Comparison of ENCODE assay signal across 18 cellular contexts in the genomic region with DNA sequence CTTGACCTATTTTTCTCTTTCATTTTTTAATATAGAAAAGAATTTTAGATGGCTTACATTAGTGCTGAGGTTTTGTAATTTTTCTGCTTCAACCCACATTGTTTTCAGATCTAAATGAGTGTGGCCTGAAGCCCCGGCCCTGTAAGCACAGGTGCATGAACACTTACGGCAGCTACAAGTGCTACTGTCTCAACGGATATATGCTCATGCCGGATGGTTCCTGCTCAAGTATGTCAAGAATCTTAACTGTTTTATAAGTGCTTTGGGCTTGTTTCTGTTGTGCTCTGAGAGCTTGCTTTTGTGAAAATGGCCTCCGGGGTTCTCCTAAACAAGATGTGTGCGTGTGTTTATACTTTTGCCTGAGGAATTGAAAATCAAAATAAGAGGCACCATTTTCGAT. TPM values are rescaled to one million over a fixed set of nuclear protein-coding genes. Genes with fewer than 3 reads are reported as not detected.
A peak's percentile ranks its signal among the peaks of the same experiment; 100 is the strongest.
DNase-seq lines count a peak whose midpoint lies in the region; ATAC-seq and TF ChIP-seq lines count a peak whose summit lies in the region.
"Had no signal": no experiment of that assay in that cellular context is flagged by ENCODE, and none has a peak within 500 bp of the region (broad histone marks: within the 10 kb centered on the region; RNA-seq: fewer than 3 reads in every experiment).

No MANE protein-coding gene starts in this region.

- H2BK20ac ChIP-seq in H9 (ENCODE audit: low read depth, low read length, poor library complexity, severe bottlenecking) = no peak overlapping the region

- H2BK120ac ChIP-seq in H9 (ENCODE audit: low read depth, low read length, poor library complexity, severe bottlenecking) (no peak overlapping the region), trophoblast cell (ENCODE audit: insufficient read depth, low read length, poor library complexity) (no peak overlapping the region)

- H3K4me2 ChIP-seq in H9 (ENCODE audit: insufficient read depth, insufficient read length, low read length) (no peak overlapping the region), trophoblast cell (ENCODE audit: low read length) (no peak overlapping the region)

- TF ChIP-seq CTCF in H9 (conservative IDR thresholded peaks at IDR 0.05) (no peak), stomach (IDR thresholded peaks at IDR 0.05) (no peak), spleen (IDR thresholded peaks at IDR 0.05 in 8 of 11, conservative IDR thresholded peaks at IDR 0.05 in 3 of 11) (no peak)
- TF ChIP-seq CTCF in CD8-positive, alpha-beta T cell (IDR thresholded peaks at IDR 0.05) = no peak

- no peaks in the 10 kb centered on the region for H3K79me1 ChIP-seq in H9 (ENCODE audit: insufficient read depth, low read depth, low read length, poor library complexity, severe bottlenecking)
- no peaks in the 10 kb centered on the region for H3K79me1 ChIP-seq in trophoblast cell (ENCODE audit: low read length)

- TF ChIP-seq POLR2A in stomach (IDR thresholded peaks at IDR 0.05) = no peak
- no peak for TF ChIP-seq POLR2A in spleen (IDR thresholded peaks at IDR 0.05)

- H4K12ac ChIP-seq in trophoblast cell (ENCODE audit: low read depth, low read length) = no peak overlapping the region

- no peak overlapping the region for H3T11ph ChIP-seq in H9 (ENCODE audit: low read length)

- H2AK5ac ChIP-seq in H9 (ENCODE audit: insufficient read length, low read length) (no peak overlapping the region), trophoblast cell (ENCODE audit: low read length) (no peak overlapping the region)

- H3K9ac ChIP-seq in H9 (ENCODE audit: extremely low read depth, insufficient read length, low read length) = no peak overlapping the region
- no peak overlapping the region for H3K9ac ChIP-seq in NT2/D1 (ENCODE audit: insufficient read length, low read depth)
- no peak overlapping the region for H3K9ac ChIP-seq in trophoblast cell (ENCODE audit: low read length)
- H3K9ac ChIP-seq: GM23248 had no signal

- H3K14ac ChIP-seq in H9 (ENCODE audit: insufficient read depth, low read length) (no peak overlapping the region), trophoblast cell (ENCODE audit: low read length) (no peak overlapping the region)

- H4K91ac ChIP-seq in H9 (ENCODE audit: insufficient read length, low read depth, low read length) (no peak overlapping the region), trophoblast cell (ENCODE audit: low read depth, low read length) (no peak overlapping the region)

- CTCF ChIA-PET in CD8-positive, alpha-beta T cell (lab: Charles Lee) = no interaction called here

- H3K27ac Mint-ChIP-seq in H9 = no peak overlapping the region; a peak in 1 of 7 replicates
- H3K27ac Mint-ChIP-seq in CD8-positive, alpha-beta T cell = no peak overlapping the region
- H3K27ac Mint-ChIP-seq: CD14-positive monocyte had no signal

- H3K18ac ChIP-seq in H9 (ENCODE audit: insufficient read length, low read depth, low read length) = no peak overlapping the region
- no peak overlapping the region for H3K18ac ChIP-seq in trophoblast cell (ENCODE audit: low read length)

- H3K4me3 Mint-ChIP-seq in H9 = no peak overlapping the region
- no peak overlapping the region for H3K4me3 Mint-ChIP-seq in CD8-positive, alpha-beta T cell
- H3K4me3 Mint-ChIP-seq: CD14-positive monocyte had no signal

- H2BK12ac ChIP-seq in H9 (ENCODE audit: insufficient read length, low read depth, low read length) = peak overlapping the region; percentile 60
- no peak overlapping the region for H2BK12ac ChIP-seq in trophoblast cell (ENCODE audit: low read length)

- H2BK15ac ChIP-seq in H9 (ENCODE audit: low read depth, low read length) = no peak overlapping the region

- H4K20me1 ChIP-seq in H9 (ENCODE audit: control insufficient read depth, insufficient read depth, insufficient read length) = no peaks in the 10 kb centered on the region

- H3K23me2 ChIP-seq in H9 (ENCODE audit: insufficient read length, low read depth, low read length, poor library complexity, severe bottlenecking) = no peaks in the 10 kb centered on the region

- TF ChIP-seq EP300 in stomach (IDR thresholded peaks at IDR 0.05) = no peak

- no peaks in the 10 kb centered on the region for H3K27me3 Mint-ChIP-seq in H9 (ENCODE audit: low read depth)
- H3K27me3 Mint-ChIP-seq in CD8-positive, alpha-beta T cell (ENCODE audit: low read depth) = no peaks in the 10 kb centered on the region

- POLR2A ChIA-PET in CD8-positive, alpha-beta T cell (lab: Charles Lee) = no interaction called here

- H2AFZ ChIP-seq in H9 (ENCODE audit: low read length) (no peak overlapping the region), trophoblast cell (ENCODE audit: insufficient read depth, low read length, poor library complexity) (no peak overlapping the region)
- H2AFZ ChIP-seq: GM23248 had no signal

- DNase-seq in H9 (peak; percentile 33), NT2/D1 (ENCODE audit: low read depth, low spot score) (peak; percentile 20), left kidney (ENCODE audit: low read depth, low spot score) (peak; percentile 21), trophoblast cell (peak; percentile 10 to 53), stomach (no peak), spleen (no peak)
- no peak for DNase-seq in CD8-positive, alpha-beta T cell
- no peak for DNase-seq in activated CD4-positive, alpha-beta T cell treated with anti-CD3 and anti-CD28 coated beads, Interleukin-2, amount 50 U/mL, for 1 hour
- DNase-seq: GM23248, NCI-H1105, NCI-H1694, NCI-H2107, NCI-H345, NCI-H524 treated with DMSO at 0.1 percent for 48 hours had no signal

- H3K4me3 ChIP-seq in NT2/D1 (ENCODE audit: insufficient read length, low read depth) (no peak overlapping the region), trophoblast cell (ENCODE audit: low read depth, low read length) (no peak overlapping the region), stomach (no peak overlapping the region), spleen (no peak overlapping the region)
- H3K4me3 ChIP-seq in CD8-positive, alpha-beta T cell (ENCODE audit: low read depth, low read length) = no peak overlapping the region
- H3K4me3 ChIP-seq: GM12878, GM23248 had no signal

- H4K8ac ChIP-seq in H9 (replicated peaks; ENCODE audit: insufficient read length, low read depth, low read length) = no peak overlapping the region
- H4K8ac ChIP-seq in trophoblast cell (ENCODE audit: low read depth, low read length) = no peak overlapping the region

- ATAC-seq in CD8-positive, alpha-beta T cell = no peak
- ATAC-seq: GM12878, Panc1 had no signal

- H3K4me1 Mint-ChIP-seq in H9 = peaks cover 0 to 2% of the 10 kb centered on the region in 2 experiments; a peak in 1 of 4 replicates
- H3K4me1 Mint-ChIP-seq in CD8-positive, alpha-beta T cell (ENCODE audit: low read depth) = no peaks in the 10 kb centered on the region
- H3K4me1 Mint-ChIP-seq: CD14-positive monocyte had no signal

- intact Hi-C loops in stomach (cut with DNase I; ENCODE audit: low total_unique reads) = no loop called here
- intact Hi-C loops in CD8-positive, alpha-beta T cell (cut with DNase I, micrococcal nuclease) = no loop called here
- intact Hi-C loops in spleen (cut with DNase I; ENCODE audit: low total_unique reads) = no loop called here

- H3K36me3 ChIP-seq in NT2/D1 (ENCODE audit: insufficient read depth, insufficient read length, low read length) (no peaks in the 10 kb centered on the region), trophoblast cell (ENCODE audit: control insufficient read depth in 1 of 2, insufficient read depth in 2 of 2, low read length in 2 of 2) (no peaks in the 10 kb centered on the region), stomach (no peaks in the 10 kb centered on the region), spleen (no peaks in the 10 kb centered on the region)
- no peaks in the 10 kb centered on the region for H3K36me3 ChIP-seq in CD8-positive, alpha-beta T cell (ENCODE audit: insufficient read depth, low read length)

- no peak overlapping the region for H2BK5ac ChIP-seq in H9 (ENCODE audit: insufficient read length, low read length)
- H2BK5ac ChIP-seq in trophoblast cell (ENCODE audit: low read depth, low read length, poor library complexity) = no peak overlapping the region

- H3K27ac ChIP-seq in H9 (ENCODE audit: insufficient read length, low read depth, low read length) (no peak overlapping the region), trophoblast cell (ENCODE audit: low read depth, low read length) (no peak overlapping the region), stomach (no peak overlapping the region), spleen (no peak overlapping the region)
- H3K27ac ChIP-seq in CD8-positive, alpha-beta T cell (ENCODE audit: low read depth, low read length) = no peak overlapping the region
- H3K27ac ChIP-seq: GM23248 had no signal

- H3K56ac ChIP-seq in H9 (ENCODE audit: insufficient read length, low read depth, low read length) = no peak overlapping the region

- H3K9me3 ChIP-seq in H9 (ENCODE audit: control insufficient read depth, low read depth, low read length) (no peaks in the 10 kb centered on the region), NT2/D1 (ENCODE audit: insufficient read depth, low read length) (no peaks in the 10 kb centered on the region), trophoblast cell (ENCODE audit: insufficient read depth, low read depth, low read length) (no peaks in the 10 kb centered on the region), stomach (no peaks in the 10 kb centered on the region), spleen (no peaks in the 10 kb centered on the region)
- no peaks in the 10 kb centered on the region for H3K9me3 ChIP-seq in CD8-positive, alpha-beta T cell (ENCODE audit: low read length)

- no peak overlapping the region for H3K4ac ChIP-seq in H9 (ENCODE audit: low read depth, low read length)
- H3K4ac ChIP-seq in trophoblast cell (ENCODE audit: low read depth, low read length) = no peak overlapping the region

- H3K23ac ChIP-seq in H9 (ENCODE audit: insufficient read length, low read depth, low read length) (no peak overlapping the region), trophoblast cell (ENCODE audit: low read length) (no peak overlapping the region)

- H3K79me2 ChIP-seq in H9 (ENCODE audit: insufficient read depth, low read length) (no peaks in the 10 kb centered on the region), trophoblast cell (ENCODE audit: control insufficient read depth, insufficient read depth, low read length, poor library complexity) (no peaks in the 10 kb centered on the region)

- no CpG with 5 or more reads among the region's 7 CpGs for WGBS in H9 (ENCODE audit: extremely low coverage, insufficient read length, low lambda C conversion rate)
- no CpG with 5 or more reads among the region's 7 CpGs for WGBS in trophoblast cell (ENCODE audit: extremely low coverage, insufficient coverage, insufficient read length)
- WGBS in stomach, 5 donors = 75 to 86% (median 83%) methylated on average over 7 of the region's 7 CpGs
- 79 to 89% (median 85%) methylated on average over 7 of the region's 7 CpGs for WGBS in spleen, 5 donors

- no peak overlapping the region for H4K5ac ChIP-seq in H9 (ENCODE audit: insufficient read length, low read depth, low read length)

- H3K4me1 ChIP-seq in H9 (ENCODE audit: insufficient read depth, low read length) (no peaks in the 10 kb centered on the region), NT2/D1 (ENCODE audit: insufficient read depth, insufficient read length) (no peaks in the 10 kb centered on the region), trophoblast cell (ENCODE audit: control insufficient read depth in 1 of 2, insufficient read depth in 2 of 2, low read length in 2 of 2) (no peaks in the 10 kb centered on the region), stomach (no peaks in the 10 kb centered on the region), spleen (no peaks in the 10 kb centered on the region)
- H3K4me1 ChIP-seq in CD8-positive, alpha-beta T cell (ENCODE audit: insufficient read depth, low read length) = no peaks in the 10 kb centered on the region

- H3K9me3 Mint-ChIP-seq in H9 = no peaks in the 10 kb centered on the region
- no peaks in the 10 kb centered on the region for H3K9me3 Mint-ChIP-seq in CD8-positive, alpha-beta T cell

- H3K27me3 ChIP-seq in H9 (ENCODE audit: insufficient read depth, low read length) (no peaks in the 10 kb centered on the region), NT2/D1 (ENCODE audit: insufficient read depth, insufficient read length) (no peaks in the 10 kb centered on the region), trophoblast cell (ENCODE audit: insufficient read depth, low read length) (no peaks in the 10 kb centered on the region), stomach (no peaks in the 10 kb centered on the region), spleen (replicated peaks in 1 of 7) (no peaks in the 10 kb centered on the region)
- no peaks in the 10 kb centered on the region for H3K27me3 ChIP-seq in CD8-positive, alpha-beta T cell (ENCODE audit: insufficient read depth, low read length)

- no peaks in the 10 kb centered on the region for H3K36me3 Mint-ChIP-seq in H9 (ENCODE audit: insufficient read depth in 1 of 3, low read depth in 3 of 3)
- no peaks in the 10 kb centered on the region for H3K36me3 Mint-ChIP-seq in CD8-positive, alpha-beta T cell
- H3K36me3 Mint-ChIP-seq: CD14-positive monocyte had no signal

RNA-seq across cellular contexts. Expression of a gene that starts 41.6 kb away (rescaled TPM):
- total RNA-seq in H9 (2021) (0.37 TPM in 2 replicates), stomach (10 to 100 TPM in 4 of 5 donors, not detected in 1; 11.6 to 32.9 (median 12.6) TPM), spleen (10 to 100 TPM in 5 of 7 donors, 1 to 10 TPM in 2; 3.6 to 40.1 (median 16.9) TPM)
- polyA plus RNA-seq in trophoblast cell (2013) = 4.3 and 4.5 TPM in 2 replicates
- polyA plus RNA-seq in stomach (10 to 100 TPM in 1 of 3 donors, 1 to 10 TPM in 2; 3.7 to 25.7 (median 4.7) TPM), spleen (10 to 100 TPM in 1 of 3 donors, 1 to 10 TPM in 2; 6.1 to 21.1 (median 7.2) TPM)
- not detected for total RNA-seq in CD8-positive, alpha-beta T cell
- total RNA-seq: GM23248, SK-MEL-5 had no signal
- polyA plus RNA-seq: CD14-positive monocyte, GM23248 had no signal

Comparison
In these comparisons a context has a peak if more than half of its experiments do, and no peak if none do; other contexts are left out.
1. DNase-seq: peak in H9 (single experiment), NT2/D1 (single experiment), left kidney (single experiment) and trophoblast cell (2 of 2); none in stomach (single experiment), CD8-positive, alpha-beta T cell (0 of 7), spleen (single experiment) and activated CD4-positive, alpha-beta T cell treated with anti-CD3 and anti-CD28 coated beads, Interleukin-2, amount 50 U/mL, for 1 hour (single experiment).